Comparison of ENCODE assay signal across 13 cellular contexts in genomic region chr10:114523876-114524275, GRCh38.
DNase-seq lines count a peak whose midpoint lies in the region; ATAC-seq, FAIRE-seq and TF ChIP-seq lines count a peak whose summit lies in the region.
"Had no signal": no experiment of that assay in that cellular context is flagged by ENCODE, and none has a peak within 500 bp of the region (broad histone marks: within the 10 kb centered on the region; RNA-seq: fewer than 3 reads in every experiment).

No MANE protein-coding gene starts in this region.

- peak overlapping the region; percentile 94 to 100 (median 99) for H3K27ac Mint-ChIP-seq in CD4-positive, alpha-beta memory T cell
- H3K27ac Mint-ChIP-seq in activated naive CD8-positive, alpha-beta T cell treated with anti-CD3 and anti-CD28 coated beads, Interleukin-2, amount 10 ng/mL, durations not matched to agents 7 days and 5 days = peak overlapping the region; percentile 96
- no peak overlapping the region for H3K27ac Mint-ChIP-seq in natural killer cell treated with Interleukin-12 subunit alpha and Interleukin-12 subunit beta and Interleukin-15 and Interleukin-18, amount 100 ng/mL, for 72 hours

- POLR2A ChIA-PET in CD4-positive, alpha-beta memory T cell (lab: Charles Lee; ENCODE audit: partially characterized antibody) = interaction anchor here (0.6 to 17.9 kb wide), 7 partner anchors 10 to 278 kb away, joined by 3 to 459 read pairs (median 6); no protein-coding TSS in a partner anchor
- POLR2A ChIA-PET in activated naive CD8-positive, alpha-beta T cell treated with anti-CD3 and anti-CD28 coated beads, Interleukin-2, amount 10 ng/mL, durations not matched to agents 7 days and 5 days (lab: Charles Lee) = interaction anchor here (0.5 to 15.6 kb wide), 4 partner anchors 8 to 25 kb away, joined by 3 to 387 read pairs (median 36); no protein-coding TSS in a partner anchor

- H3K36me3 ChIP-seq in CD4-positive, alpha-beta memory T cell (ENCODE audit: insufficient read depth, low read length) = no peaks in the 10 kb centered on the region
- H3K36me3 ChIP-seq in Loucy (ENCODE audit: insufficient read depth, low read length) = peaks cover 4% of the 10 kb centered on the region; the same call in 1 of the 2 replicates
- H3K36me3 ChIP-seq: WERI-Rb-1 had no signal

- no peaks in the 10 kb centered on the region for H3K9me3 Mint-ChIP-seq in CD4-positive, alpha-beta memory T cell
- H3K9me3 Mint-ChIP-seq in activated naive CD8-positive, alpha-beta T cell treated with anti-CD3 and anti-CD28 coated beads, Interleukin-2, amount 10 ng/mL, durations not matched to agents 7 days and 5 days = no peaks in the 10 kb centered on the region
- H3K9me3 Mint-ChIP-seq in natural killer cell treated with Interleukin-12 subunit alpha and Interleukin-12 subunit beta and Interleukin-15 and Interleukin-18, amount 100 ng/mL, for 72 hours = no peaks in the 10 kb centered on the region

- no peak for FAIRE-seq in HTR-8/SVneo (lab: Jason Lieb, UNC)
- FAIRE-seq: colon, G401.6 had no signal

- H3K27ac ChIP-seq in CD4-positive, alpha-beta memory T cell (ENCODE audit: low read depth, low read length) = no peak overlapping the region
- H3K27ac ChIP-seq in dorsolateral prefrontal cortex = peak overlapping the region in 19 of 59 donors; percentile 0 to 81 (median 22)
- H3K27ac ChIP-seq: WERI-Rb-1 had no signal

- peaks cover 46% of the 10 kb centered on the region for H4K20me1 ChIP-seq in Loucy (ENCODE audit: insufficient read depth, low read length, poor library complexity, severe bottlenecking)

- H3F3A ChIP-seq in Loucy (ENCODE audit: low read depth) = peaks cover 15% of the 10 kb centered on the region; the same call in 1 of the 2 replicates

- peak overlapping the region; percentile 73 for H3K4me2 ChIP-seq in Loucy (ENCODE audit: low read depth, low read length, poor library complexity, severe bottlenecking)

- H3K9ac ChIP-seq in Loucy (ENCODE audit: low read depth, low read length, poor library complexity, severe bottlenecking) = peak overlapping the region; percentile 14

- no peaks in the 10 kb centered on the region for H3K9me2 ChIP-seq in Loucy (replicated peaks; ENCODE audit: low read depth, low read length)

- peaks cover 69% of the 10 kb centered on the region for H3K79me2 ChIP-seq in Loucy (ENCODE audit: insufficient read depth, low read length)

- DNase-seq in CD4-positive, alpha-beta memory T cell = no peak
- DNase-seq in activated naive CD8-positive, alpha-beta T cell treated with anti-CD3 and anti-CD28 coated beads, Interleukin-2, amount 10 ng/mL, durations not matched to agents 7 days and 5 days = no peak
- DNase-seq in natural killer cell treated with Interleukin-12 subunit alpha and Interleukin-12 subunit beta and Interleukin-15 and Interleukin-18, amount 100 ng/mL, for 72 hours (ENCODE audit: low spot score) = no peak
- DNase-seq in dorsolateral prefrontal cortex (no peak), NCI-H345 (lab: John Stamatoyannopoulos, UW) (no peak), HTR-8/SVneo (ENCODE audit: insufficient read length, low spot score) (no peak)
- DNase-seq: SHP77 treated with DMSO at 0.1 percent for 48 hours, WERI-Rb-1 had no signal

- H3K9me3 ChIP-seq in CD4-positive, alpha-beta memory T cell (ENCODE audit: control insufficient read depth in 1 of 2, low read length in 2 of 2) = no peaks in the 10 kb centered on the region
- H3K9me3 ChIP-seq in Loucy (ENCODE audit: insufficient read depth, low read depth, low read length) = no peaks in the 10 kb centered on the region

- H3K27me3 Mint-ChIP-seq in CD4-positive, alpha-beta memory T cell = no peaks in the 10 kb centered on the region
- H3K27me3 Mint-ChIP-seq in activated naive CD8-positive, alpha-beta T cell treated with anti-CD3 and anti-CD28 coated beads, Interleukin-2, amount 10 ng/mL, durations not matched to agents 7 days and 5 days = no peaks in the 10 kb centered on the region
- peaks cover 0 to 2% of the 10 kb centered on the region in 2 donors for H3K27me3 Mint-ChIP-seq in natural killer cell treated with Interleukin-12 subunit alpha and Interleukin-12 subunit beta and Interleukin-15 and Interleukin-18, amount 100 ng/mL, for 72 hours

- H3K4me1 Mint-ChIP-seq in CD4-positive, alpha-beta memory T cell = peaks cover 54 to 92% (median 75%) of the 10 kb centered on the region in 4 donors
- H3K4me1 Mint-ChIP-seq in activated naive CD8-positive, alpha-beta T cell treated with anti-CD3 and anti-CD28 coated beads, Interleukin-2, amount 10 ng/mL, durations not matched to agents 7 days and 5 days = peaks cover 78% of the 10 kb centered on the region
- peaks cover 51 to 65% of the 10 kb centered on the region in 2 donors for H3K4me1 Mint-ChIP-seq in natural killer cell treated with Interleukin-12 subunit alpha and Interleukin-12 subunit beta and Interleukin-15 and Interleukin-18, amount 100 ng/mL, for 72 hours (ENCODE audit: low read depth in 2 of 2)

- no peaks in the 10 kb centered on the region for H3K27me3 ChIP-seq in CD4-positive, alpha-beta memory T cell (ENCODE audit: insufficient read depth, low read length)
- H3K27me3 ChIP-seq in Loucy (ENCODE audit: insufficient read depth, low read length, poor library complexity, severe bottlenecking) (no peaks in the 10 kb centered on the region), dorsolateral prefrontal cortex (peaks cover 0 to 15% (median 0%) of the 10 kb centered on the region in 45 donors)

- no peak overlapping the region for H2AFZ ChIP-seq in Loucy (ENCODE audit: low read length)

- TF ChIP-seq CTCF in Loucy (conservative IDR thresholded peaks at IDR 0.05; ENCODE audit: low read length) (no peak), dorsolateral prefrontal cortex (IDR thresholded peaks at IDR 0.05 in 54 of 56, conservative IDR thresholded peaks at IDR 0.05 in 2 of 56; ENCODE audit: low read depth in 1 of 56, partially characterized antibody in 56 of 56) (no peak)

- CTCF ChIA-PET in CD4-positive, alpha-beta memory T cell (lab: Charles Lee; ENCODE audit: partially characterized antibody) = interaction anchor here (1.1 to 7.4 kb wide), 6 partner anchors 9 to 298 kb away, joined by 3 to 175 read pairs (median 16); partner anchors contain the start of gene FHIP2A

- intact Hi-C loops in CD4-positive, alpha-beta memory T cell (cut with micrococcal nuclease) = no loop called here
- intact Hi-C loops in dorsolateral prefrontal cortex (cut with DNase I) = no loop called here

- peaks cover 83% of the 10 kb centered on the region for H3K4me1 ChIP-seq in CD4-positive, alpha-beta memory T cell (ENCODE audit: insufficient read depth, low read length)
- H3K4me1 ChIP-seq in Loucy (ENCODE audit: insufficient read depth, low read length, poor library complexity, severe bottlenecking) = peaks cover 72% of the 10 kb centered on the region

- H3K36me3 Mint-ChIP-seq in CD4-positive, alpha-beta memory T cell = peaks cover 22 to 32% of the 10 kb centered on the region in 2 donors
- H3K36me3 Mint-ChIP-seq in activated naive CD8-positive, alpha-beta T cell treated with anti-CD3 and anti-CD28 coated beads, Interleukin-2, amount 10 ng/mL, durations not matched to agents 7 days and 5 days = peaks cover 13% of the 10 kb centered on the region
- no peaks in the 10 kb centered on the region for H3K36me3 Mint-ChIP-seq in natural killer cell treated with Interleukin-12 subunit alpha and Interleukin-12 subunit beta and Interleukin-15 and Interleukin-18, amount 100 ng/mL, for 72 hours

- peak; percentile 45 for ATAC-seq in activated naive CD8-positive, alpha-beta T cell treated with anti-CD3 and anti-CD28 coated beads, Interleukin-2, amount 10 ng/mL, durations not matched to agents 7 days and 5 days (ENCODE audit: low read depth)
- ATAC-seq in natural killer cell treated with Interleukin-12 subunit alpha and Interleukin-12 subunit beta and Interleukin-15 and Interleukin-18, amount 100 ng/mL, for 72 hours = no peak
- no peak for ATAC-seq in GM21447 (IDR thresholded peaks at IDR 0.05; ENCODE audit: unreplicated experiment)
- ATAC-seq: HCT116 had no signal

- peak overlapping the region; percentile 34 to 78 for H3K4me3 ChIP-seq in CD4-positive, alpha-beta memory T cell (ENCODE audit: low read length in 2 of 2)
- H3K4me3 ChIP-seq in Loucy (ENCODE audit: low read length, poor library complexity, severe bottlenecking) = peak overlapping the region; percentile 70
- peak overlapping the region in 10 of 59 donors; percentile 10 to 66 (median 54) for H3K4me3 ChIP-seq in dorsolateral prefrontal cortex

- H3K4me3 Mint-ChIP-seq in CD4-positive, alpha-beta memory T cell = peak overlapping the region; percentile 90 to 99 (median 96)
- H3K4me3 Mint-ChIP-seq in activated naive CD8-positive, alpha-beta T cell treated with anti-CD3 and anti-CD28 coated beads, Interleukin-2, amount 10 ng/mL, durations not matched to agents 7 days and 5 days = peak overlapping the region; percentile 95
- H3K4me3 Mint-ChIP-seq in natural killer cell treated with Interleukin-12 subunit alpha and Interleukin-12 subunit beta and Interleukin-15 and Interleukin-18, amount 100 ng/mL, for 72 hours = peak overlapping the region; percentile 52

Comparison
In these comparisons a context has a peak if more than half of its experiments do, and no peak if none do; other contexts are left out.
1. H3K27ac Mint-ChIP-seq: peak in CD4-positive, alpha-beta memory T cell (7 of 7) and activated naive CD8-positive, alpha-beta T cell treated with anti-CD3 and anti-CD28 coated beads, Interleukin-2, amount 10 ng/mL, durations not matched to agents 7 days and 5 days (single experiment); none in natural killer cell treated with Interleukin-12 subunit alpha and Interleukin-12 subunit beta and Interleukin-15 and Interleukin-18, amount 100 ng/mL, for 72 hours (0 of 2).
2. Peak in every context shown above with its lines, with median percentiles within 50 percentile points of each other: H3K4me3 Mint-ChIP-seq.